In the genomic region with DNA sequence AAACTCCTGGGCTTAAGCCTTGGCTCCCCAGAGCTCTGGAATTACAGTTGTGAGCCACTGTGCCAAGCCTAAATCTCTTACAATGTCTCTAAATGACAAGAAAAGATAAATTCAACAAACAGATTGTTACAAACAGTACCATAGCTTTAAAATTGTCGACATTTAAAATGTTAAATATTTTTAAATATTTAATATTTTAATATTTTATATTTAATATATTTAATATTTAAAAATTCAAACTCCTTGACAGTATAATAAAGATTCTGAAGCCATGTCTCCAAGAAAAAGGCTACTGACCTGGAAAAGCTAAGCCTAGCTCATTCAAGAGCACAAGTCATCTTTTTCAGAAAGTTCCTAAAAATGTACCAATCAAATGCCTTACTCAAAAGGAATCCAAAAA, we compare ENCODE assay signal across 38 cellular contexts.
"Had no signal": no experiment of that assay in that cellular context is flagged by ENCODE, and none has a peak within 500 bp of the region (broad histone marks: within the 10 kb centered on the region; RNA-seq: fewer than 3 reads in every experiment).

No MANE protein-coding gene starts in this region.

- H3K4me1 ChIP-seq: adrenal gland, ascending aorta, body of pancreas, breast epithelium had no signal

- H3K27me3 ChIP-seq: adrenal gland, ascending aorta, body of pancreas, breast epithelium had no signal

- H3K36me3 Mint-ChIP-seq: brain had no signal

- H3K36me3 ChIP-seq: adrenal gland, ascending aorta, brain microvascular endothelial cell, breast epithelium, cardiac muscle cell had no signal

- H3K27ac Mint-ChIP-seq: activated naive CD4-positive, alpha-beta T cell treated with anti-CD3 and anti-CD28 coated beads for 36 hours; activated naive CD4-positive, alpha-beta T cell treated with anti-CD3 and anti-CD28 coated beads, Interleukin-2, amount 10 ng/mL, durations not matched to agents 7 days and 5 days; activated naive CD4-positive, alpha-beta T cell treated with anti-CD3 and anti-CD28 coated beads, Interleukin-2, amount 50 U/mL, for 24 hours; activated naive CD4-positive, alpha-beta T cell treated with anti-CD3 and anti-CD28 coated beads, Interleukin-2, amount 50 U/mL, for 72 hours; activated naive CD8-positive, alpha-beta T cell; activated naive CD8-positive, alpha-beta T cell treated with anti-CD3 and anti-CD28 coated beads for 36 hours; activated naive CD8-positive, alpha-beta T cell treated with anti-CD3 and anti-CD28 coated beads, Interleukin-2, amount 10 ng/mL, durations not matched to agents 7 days and 5 days; activated naive CD8-positive, alpha-beta T cell treated with anti-CD3 and anti-CD28 coated beads, Interleukin-2, amount 50 U/mL, for 24 hours; activated T-cell treated with anti-CD3 and anti-CD28 coated beads, Interleukin-2, amount 50 U/mL, for 24 hours; activated T-helper 1 cell treated with anti-CD3 and anti-CD28 coated beads, Interleukin-12 subunit alpha, Interleukin-12 subunit beta, Interleukin-2, Interleukin-4 antibody, amounts not matched to agents 30 ng/mL and 10 ng/mL and 1 ng/mL, durations not matched to agents 14 hours and 24 hours and 36 hours; activated T-helper 17 cell treated with anti-CD3 and anti-CD28 coated beads, Interleukin-2, amount 50 U/mL, for 72 hours; activated T-helper 2 cell treated with anti-CD3 and anti-CD28 coated beads, Interferon-gamma antibody, Interleukin-2, Interleukin-4, amounts not matched to agents 10 μg/mL and 5 μg/mL and 100 μg/mL, durations not matched to agents 14 hours and 24 hours and 36 hours; brain had no signal

- H3K4me3 Mint-ChIP-seq: activated naive CD4-positive, alpha-beta T cell treated with anti-CD3 and anti-CD28 coated beads for 36 hours; activated naive CD4-positive, alpha-beta T cell treated with anti-CD3 and anti-CD28 coated beads, Interleukin-2, amount 10 ng/mL, durations not matched to agents 7 days and 5 days; activated naive CD4-positive, alpha-beta T cell treated with anti-CD3 and anti-CD28 coated beads, Interleukin-2, amount 50 U/mL, for 24 hours; activated naive CD8-positive, alpha-beta T cell; activated naive CD8-positive, alpha-beta T cell treated with anti-CD3 and anti-CD28 coated beads for 36 hours; activated naive CD8-positive, alpha-beta T cell treated with anti-CD3 and anti-CD28 coated beads, Interleukin-2, amount 10 ng/mL, durations not matched to agents 7 days and 5 days; activated naive CD8-positive, alpha-beta T cell treated with anti-CD3 and anti-CD28 coated beads, Interleukin-2, amount 50 U/mL, for 24 hours; activated T-cell treated with anti-CD3 and anti-CD28 coated beads, Interleukin-2, amount 50 U/mL, for 24 hours; activated T-cell treated with anti-CD3 and anti-CD28 coated beads, Interleukin-2, amount 50 U/mL, for 4 hours; activated T-cell treated with anti-CD3 and anti-CD28 coated beads, Interleukin-2, amount 50 U/mL, for 72 hours; activated T-helper 1 cell treated with anti-CD3 and anti-CD28 coated beads, Interleukin-12 subunit alpha, Interleukin-12 subunit beta, Interleukin-2, Interleukin-4 antibody, amounts not matched to agents 30 ng/mL and 10 ng/mL and 1 ng/mL, durations not matched to agents 14 hours and 24 hours and 36 hours; activated T-helper 17 cell treated with anti-CD3 and anti-CD28 coated beads, Interleukin-2, amount 50 U/mL, for 72 hours; brain; central memory CD8-positive, alpha-beta T cell had no signal

- H3K4me3 ChIP-seq: adrenal gland, ascending aorta, body of pancreas, breast epithelium, cardiac muscle cell had no signal

- DNase-seq: activated effector memory CD4-positive, alpha-beta T cell treated with Interleukin-2 at 50 U/mL for 16 hours; activated gamma-delta T cell; activated gamma-delta T cell treated with Interleukin-2 at 50 U/mL for 16 hours; activated naive CD4-positive, alpha-beta T cell; activated naive CD4-positive, alpha-beta T cell treated with anti-CD3 and anti-CD28 coated beads for 36 hours; activated naive CD4-positive, alpha-beta T cell treated with anti-CD3 and anti-CD28 coated beads, Interleukin-2, amount 10 ng/mL, durations not matched to agents 7 days and 5 days; activated naive CD4-positive, alpha-beta T cell treated with anti-CD3 and anti-CD28 coated beads, Interleukin-2, amount 50 U/mL, for 16 hours; activated naive CD4-positive, alpha-beta T cell treated with Interleukin-2 at 50 U/mL for 16 hours; activated naive CD8-positive, alpha-beta T cell treated with anti-CD3 and anti-CD28 coated beads for 36 hours; activated naive CD8-positive, alpha-beta T cell treated with anti-CD3 and anti-CD28 coated beads, Interleukin-2, amount 10 ng/mL, durations not matched to agents 7 days and 5 days; activated naive CD8-positive, alpha-beta T cell treated with anti-CD3 and anti-CD28 coated beads, Interleukin-2, amount 50 U/mL, for 24 hours; activated T-cell treated with anti-CD3 and anti-CD28 coated beads, Interleukin-2, amount 50 U/mL, for 1 hour; activated T-cell treated with anti-CD3 and anti-CD28 coated beads, Interleukin-2, amount 50 U/mL, for 24 hours; activated T-cell treated with anti-CD3 and anti-CD28 coated beads, Interleukin-2, amount 50 U/mL, for 4 hours; activated T-cell treated with anti-CD3 and anti-CD28 coated beads, Interleukin-2, amount 50 U/mL, for 48 hours; activated T-cell treated with anti-CD3 and anti-CD28 coated beads, Interleukin-2, amount 50 U/mL, for 72 hours; adrenal gland; amniotic stem cell; amygdala; anterior cingulate cortex; body of pancreas; brain microvascular endothelial cell; caudate nucleus; central memory CD4-positive, alpha-beta T cell; cerebellar nuclear complex had no signal

- H3K9me3 Mint-ChIP-seq: central memory CD8-positive, alpha-beta T cell had no signal

- FAIRE-seq: astrocyte, bronchial epithelial cell had no signal

- H3K9me3 ChIP-seq: adrenal gland, ascending aorta, breast epithelium had no signal

- H3K27ac ChIP-seq: adrenal gland, ascending aorta, body of pancreas, brain microvascular endothelial cell, breast epithelium, cardiac muscle cell had no signal

- H3K27me3 Mint-ChIP-seq: activated naive CD4-positive, alpha-beta T cell treated with anti-CD3 and anti-CD28 coated beads, Interleukin-2, amount 10 ng/mL, durations not matched to agents 7 days and 5 days; activated naive CD4-positive, alpha-beta T cell treated with anti-CD3 and anti-CD28 coated beads, Interleukin-2, amount 50 U/mL, for 24 hours; activated naive CD8-positive, alpha-beta T cell; activated naive CD8-positive, alpha-beta T cell treated with anti-CD3 and anti-CD28 coated beads for 36 hours; activated naive CD8-positive, alpha-beta T cell treated with anti-CD3 and anti-CD28 coated beads, Interleukin-2, amount 10 ng/mL, durations not matched to agents 7 days and 5 days; activated naive CD8-positive, alpha-beta T cell treated with anti-CD3 and anti-CD28 coated beads, Interleukin-2, amount 50 U/mL, for 24 hours; activated T-cell treated with anti-CD3 and anti-CD28 coated beads, Interleukin-2, amount 50 U/mL, for 24 hours; activated T-helper 17 cell treated with anti-CD3 and anti-CD28 coated beads, Interleukin-2, amount 50 U/mL, for 72 hours; central memory CD8-positive, alpha-beta T cell had no signal

- ATAC-seq: activated naive CD4-positive, alpha-beta T cell treated with anti-CD3 and anti-CD28 coated beads, Interleukin-2, amount 50 U/mL, for 72 hours; activated naive CD8-positive, alpha-beta T cell treated with anti-CD3 and anti-CD28 coated beads, Interleukin-2, amount 50 U/mL, for 24 hours; activated T-cell treated with anti-CD3 and anti-CD28 coated beads, Interleukin-2, amount 50 U/mL, for 4 hours; activated T-cell treated with anti-CD3 and anti-CD28 coated beads, Interleukin-2, amount 50 U/mL, for 72 hours; activated T-helper 17 cell treated with anti-CD3 and anti-CD28 coated beads, Interleukin-2, amount 50 U/mL, for 72 hours; body of pancreas had no signal
